In genomic region chr19:15419413-15420025, GRCh38 we compare ENCODE assay signal across 8 cellular contexts. TPM values are rescaled to one million over a fixed set of nuclear protein-coding genes. Genes with fewer than 3 reads are reported as not detected.
DNase-seq lines count a peak whose midpoint lies in the region; ATAC-seq and TF ChIP-seq lines count a peak whose summit lies in the region.

No MANE protein-coding gene starts in this region.

- no peak for TF ChIP-seq POLR2A in spleen (IDR thresholded peaks at IDR 0.05)

- peak; percentile 44 for DNase-seq in NCI-H510A treated with DMSO at 0.1 percent for 48 hours (lab: John Stamatoyannopoulos, UW)
- no peak for DNase-seq in NCI-H510A (lab: John Stamatoyannopoulos, UW)
- DNase-seq in SK-N-MC (ENCODE audit: low read depth, low spot score) = no peak
- peak; percentile 5 for DNase-seq in fibroblast of pulmonary artery (ENCODE audit: low read depth)
- DNase-seq in spleen = no peak
- no peak for DNase-seq in HPDE6-E6E7 (ENCODE audit: extremely low spot score)

- no peaks in the 10 kb centered on the region for H3K27me3 ChIP-seq in spleen (replicated peaks in 1 of 7)

- H3K4me1 ChIP-seq in spleen = peaks cover 14 to 51% (median 40%) of the 10 kb centered on the region in 6 donors

- peak overlapping the region; percentile 83 for H3K27ac ChIP-seq in SK-N-MC
- H3K27ac ChIP-seq in spleen = peak overlapping the region in 5 of 8 donors; percentile 3 to 94 (median 90)

- intact Hi-C loops in spleen (cut with DNase I; ENCODE audit: low total_unique reads) = loop anchor here (2.0 to 5.0 kb wide), 2 partner anchors 37 to 135 kb away; no protein-coding TSS in a partner anchor

- no peak for TF ChIP-seq CTCF in fibroblast of pulmonary artery (IDR thresholded peaks at IDR 0.05; ENCODE audit: low read length, missing control alignments)
- peak in 4 of 11 experiments; percentile 6 to 28 (median 12) for TF ChIP-seq CTCF in spleen (IDR thresholded peaks at IDR 0.05 in 8 of 11, conservative IDR thresholded peaks at IDR 0.05 in 3 of 11)

- H3K9ac ChIP-seq in SK-N-MC (ENCODE audit: insufficient read length) = peak overlapping the region; percentile 83

- H3K36me3 ChIP-seq in SK-N-MC (ENCODE audit: insufficient read depth, low read length) = peaks cover 49% of the 10 kb centered on the region
- H3K36me3 ChIP-seq in spleen = peaks cover 0 to 60% (median 35%) of the 10 kb centered on the region in 6 donors

- H3K9me3 ChIP-seq in SK-N-MC (ENCODE audit: low read depth, low read length) = peaks cover 6% of the 10 kb centered on the region; the same call in 1 of the 2 replicates
- peaks cover 0 to 8% (median 7%) of the 10 kb centered on the region in 8 donors for H3K9me3 ChIP-seq in spleen

- 31 to 40% (median 35%) methylated on average over 16 of the region's 16 CpGs for WGBS in spleen, 5 donors

- H3K4me3 ChIP-seq in SK-N-MC (peak overlapping the region; percentile 84), fibroblast of pulmonary artery (replicated peaks; ENCODE audit: low read depth, low read length) (peak overlapping the region; percentile 81), spleen (peak overlapping the region in 7 of 8 donors; percentile 84 to 100 (median 99))

- ATAC-seq in GM18907 (IDR thresholded peaks at IDR 0.05; ENCODE audit: unreplicated experiment) = no peak
- no peak for ATAC-seq in GM18511 (IDR thresholded peaks at IDR 0.05; ENCODE audit: unreplicated experiment)

RNA-seq across cellular contexts. Expression of gene AKAP8L, which starts 0.7 kb away (rescaled TPM):
- 100 to 1,000 TPM; 121 to 236 (median 140) TPM for total RNA-seq in spleen
- 100 to 1,000 TPM in 1 of 3 donors, 10 to 100 TPM in 2; 41.2 to 131 (median 87.8) TPM for polyA plus RNA-seq in spleen

RNA-seq across cellular contexts. Expression of gene WIZ, which starts 30.2 kb away (rescaled TPM):
- total RNA-seq in spleen = 10 to 100 TPM; 23.1 to 33.7 (median 26.9) TPM
- polyA plus RNA-seq in spleen = 10 to 100 TPM in 1 of 3 donors, 1 to 10 TPM in 2; 6.6 to 14.8 (median 7.0) TPM

RNA-seq across cellular contexts. Expression of gene AKAP8, which starts 39.9 kb away (rescaled TPM):
- 10 to 100 TPM; 24.9 to 51.3 (median 48.9) TPM for total RNA-seq in spleen
- 10 to 100 TPM; 13.9 to 24.8 (median 21.9) TPM for polyA plus RNA-seq in spleen

RNA-seq across cellular contexts. Expression of gene RASAL3, which starts 44.8 kb away (rescaled TPM):
- total RNA-seq in spleen = 10 to 100 TPM; 43.9 to 79.1 (median 59.2) TPM
- polyA plus RNA-seq in spleen = 10 to 100 TPM; 31.7 to 66.8 (median 66.1) TPM

RNA-seq across cellular contexts. Expression of gene PGLYRP2, which starts 59.8 kb away (rescaled TPM):
- total RNA-seq in spleen = under 1 TPM in 2 of 7 donors, not detected in 5; 0.10 to 0.16 TPM
- polyA plus RNA-seq in spleen = under 1 TPM in 2 of 3 donors, not detected in 1; 0.02 to 0.06 TPM

Comparison
In these comparisons a context has a peak if more than half of its experiments do, and no peak if none do; other contexts are left out.
1. DNase-seq: peak in NCI-H510A treated with DMSO at 0.1 percent for 48 hours (single experiment) and fibroblast of pulmonary artery (single experiment); none in NCI-H510A (single experiment), SK-N-MC (single experiment), spleen (single experiment) and HPDE6-E6E7 (single experiment).
2. Peak in every context shown above with its lines, with median percentiles within 50 percentile points of each other: H3K4me3 ChIP-seq.